8 cellular contexts compared by ENCODE assay signal in the genomic region with DNA sequence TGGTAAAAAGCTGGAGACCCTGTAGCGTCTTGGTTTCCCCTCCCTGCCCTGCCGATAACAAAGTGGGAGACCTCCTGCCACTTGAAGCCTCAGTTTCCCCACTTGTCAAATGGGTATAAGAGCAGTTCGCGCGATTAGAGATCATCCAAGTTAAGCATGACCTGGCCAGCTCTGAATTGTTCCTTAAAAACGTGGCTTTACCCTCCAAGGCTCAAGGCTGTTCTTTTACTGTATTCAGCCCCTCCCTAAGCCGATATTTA. TPM values are rescaled to one million over a fixed set of nuclear protein-coding genes. Genes with fewer than 3 reads are reported as not detected.
DNase-seq lines count a peak whose midpoint lies in the region; ATAC-seq, FAIRE-seq and TF ChIP-seq lines count a peak whose summit lies in the region.

No MANE protein-coding gene starts in this region.

- POLR2A ChIA-PET in CD8-positive, alpha-beta T cell (lab: Charles Lee) = interaction anchor here (0.7 to 3.0 kb wide), 8 partner anchors 10 to 73 kb away, joined by 3 to 32 read pairs (median 6); a partner anchor contains a TSS

- H3K4me3 ChIP-seq in CD8-positive, alpha-beta T cell (ENCODE audit: low read depth, low read length) = peak overlapping the region; percentile 85
- peak overlapping the region; percentile 60 for H3K4me3 ChIP-seq in MG63
- peak overlapping the region; percentile 89 for H3K4me3 ChIP-seq in bronchial epithelial cell (ENCODE audit: low read depth, low read length)

- no peaks in the 10 kb centered on the region for H3K9me3 ChIP-seq in CD8-positive, alpha-beta T cell (ENCODE audit: low read length)
- H3K9me3 ChIP-seq in MG63 = no peaks in the 10 kb centered on the region

- H3K27me3 ChIP-seq in CD8-positive, alpha-beta T cell (ENCODE audit: insufficient read depth, low read length) = no peaks in the 10 kb centered on the region
- H3K27me3 ChIP-seq in MG63 = no peaks in the 10 kb centered on the region
- H3K27me3 ChIP-seq in bronchial epithelial cell (ENCODE audit: control insufficient read depth, insufficient read depth, low read length) = no peaks in the 10 kb centered on the region

- peaks cover 4% of the 10 kb centered on the region for H3K36me3 ChIP-seq in CD8-positive, alpha-beta T cell (ENCODE audit: insufficient read depth, low read length)
- H3K36me3 ChIP-seq in MG63 (peaks cover 58% of the 10 kb centered on the region), bronchial epithelial cell (ENCODE audit: control insufficient read depth, insufficient read depth, low read length) (peaks cover 9% of the 10 kb centered on the region)

- in situ Hi-C loops in KBM-7 (cut with MboI; ENCODE audit: low pct_unique_long_range_greater_than_20kb, low sequenced_read_pairs) = no loop called here

- TF ChIP-seq CTCF in CD8-positive, alpha-beta T cell (IDR thresholded peaks at IDR 0.05) = no peak
- TF ChIP-seq CTCF in bronchial epithelial cell (IDR thresholded peaks at IDR 0.05; ENCODE audit: insufficient read depth, low read length, severe bottlenecking) = no peak

- peaks cover 37% of the 10 kb centered on the region for H3K4me1 Mint-ChIP-seq in CD8-positive, alpha-beta T cell (ENCODE audit: low read depth)
- H3K4me1 Mint-ChIP-seq in naive B cell = peaks cover 37 to 58% (median 50%) of the 10 kb centered on the region in 3 donors

- H3K4me1 ChIP-seq in CD8-positive, alpha-beta T cell (ENCODE audit: insufficient read depth, low read length) = peaks cover 28% of the 10 kb centered on the region

- peak overlapping the region; percentile 93 for H3K4me3 Mint-ChIP-seq in CD8-positive, alpha-beta T cell
- peak overlapping the region; percentile 85 to 98 (median 96) for H3K4me3 Mint-ChIP-seq in naive B cell

- DNase-seq in CD8-positive, alpha-beta T cell = no peak
- no peak for DNase-seq in MG63
- DNase-seq in bronchial epithelial cell (ENCODE audit: low read depth) = no peak
- no peak for DNase-seq in naive B cell
- no peak for DNase-seq in KBM-7
- DNase-seq in GM19240 (ENCODE audit: insufficient read length, low spot score) = no peak
- DNase-seq in NAMALWA (ENCODE audit: low spot score) = no peak
- DNase-seq in SHP77 treated with DMSO at 0.1 percent for 48 hours (lab: John Stamatoyannopoulos, UW) = no peak

- CTCF ChIA-PET in CD8-positive, alpha-beta T cell (lab: Charles Lee) = interaction anchor here (0.6 to 3.9 kb wide), 7 partner anchors 10 to 124 kb away, joined by 3 to 17 read pairs (median 4); a partner anchor contains a TSS

- no peak for ATAC-seq in CD8-positive, alpha-beta T cell
- ATAC-seq in naive B cell (ENCODE audit: low read depth in 2 of 2) = no peak

- intact Hi-C loops in CD8-positive, alpha-beta T cell (cut with DNase I, micrococcal nuclease) = loop anchor here in 1 of 2 experiments (2.0 to 5.0 kb wide), 3 partner anchors 51 to 561 kb away; a partner anchor contains a TSS

- H3K9me3 Mint-ChIP-seq in CD8-positive, alpha-beta T cell = no peaks in the 10 kb centered on the region
- H3K9me3 Mint-ChIP-seq in naive B cell = no peaks in the 10 kb centered on the region

- peaks cover 29% of the 10 kb centered on the region for H3K36me3 Mint-ChIP-seq in CD8-positive, alpha-beta T cell
- no peaks in the 10 kb centered on the region for H3K36me3 Mint-ChIP-seq in naive B cell

- FAIRE-seq in bronchial epithelial cell (lab: Jason Lieb, UNC) = no peak

- H3K27ac Mint-ChIP-seq in CD8-positive, alpha-beta T cell = peak overlapping the region; percentile 89
- peak overlapping the region in 5 of 6 donors; percentile 1 to 96 (median 91) for H3K27ac Mint-ChIP-seq in naive B cell

- H3K27me3 Mint-ChIP-seq in CD8-positive, alpha-beta T cell (ENCODE audit: low read depth) = no peaks in the 10 kb centered on the region
- H3K27me3 Mint-ChIP-seq in naive B cell = no peaks in the 10 kb centered on the region

- peak overlapping the region; percentile 2 for H3K27ac ChIP-seq in CD8-positive, alpha-beta T cell (ENCODE audit: low read depth, low read length)

RNA-seq across cellular contexts. Expression of a gene that starts 0.4 kb away (rescaled TPM):
- 10 to 100 TPM; 39.4 to 39.6 TPM for total RNA-seq in CD8-positive, alpha-beta T cell
- 83.5 and 84.5 TPM in 2 replicates for total RNA-seq in MG63 (2014; rRNA removed; shearing (Covaris generic); ENCODE audit: low replicate concordance)
- total RNA-seq in bronchial epithelial cell = 16.8 and 28.0 TPM in 2 replicates
- polyA plus RNA-seq in naive B cell (ENCODE audit: low read depth in 6 of 6) = 1 to 10 TPM in 5 of 6 donors, not detected in 1; 1.7 to 3.5 (median 2.7) TPM

RNA-seq across cellular contexts. Expression of a gene that starts 11.2 kb away (rescaled TPM):
- 100 to 1,000 TPM; 197 to 213 TPM for total RNA-seq in CD8-positive, alpha-beta T cell
- 816 and 999 TPM in 2 replicates for total RNA-seq in MG63 (2014; rRNA removed; shearing (Covaris generic); ENCODE audit: low replicate concordance)
- total RNA-seq in bronchial epithelial cell = 177 and 201 TPM in 2 replicates
- 100 to 1,000 TPM; 207 to 269 (median 230) TPM for polyA plus RNA-seq in naive B cell (ENCODE audit: low read depth in 6 of 6)

RNA-seq across cellular contexts. Expression of a gene that starts 14.0 kb away (rescaled TPM):
- total RNA-seq in CD8-positive, alpha-beta T cell = 10 to 100 TPM; 17.6 to 19.8 TPM
- total RNA-seq in MG63 (2014; rRNA removed; shearing (Covaris generic); ENCODE audit: low replicate concordance) = 273 and 316 TPM in 2 replicates
- 104 and 107 TPM in 2 replicates for total RNA-seq in bronchial epithelial cell
- 100 to 1,000 TPM in 1 of 6 donors, 10 to 100 TPM in 5; 46.3 to 105 (median 53.5) TPM for polyA plus RNA-seq in naive B cell (ENCODE audit: low read depth in 6 of 6)

RNA-seq across cellular contexts. Expression of a gene that starts 26.9 kb away (rescaled TPM):
- 1 to 10 TPM; 2.3 to 2.8 TPM for total RNA-seq in CD8-positive, alpha-beta T cell
- 31.3 and 46.1 TPM in 2 replicates for total RNA-seq in MG63 (2014; rRNA removed; shearing (Covaris generic); ENCODE audit: low replicate concordance)
- total RNA-seq in bronchial epithelial cell = 5.4 and 6.1 TPM in 2 replicates
- 1 to 10 TPM; 2.0 to 5.8 (median 4.9) TPM for polyA plus RNA-seq in naive B cell (ENCODE audit: low read depth in 6 of 6)

RNA-seq across cellular contexts. Expression of a gene that starts 28.3 kb away (rescaled TPM):
- total RNA-seq in CD8-positive, alpha-beta T cell = not detected
- total RNA-seq in MG63 (2014; rRNA removed; shearing (Covaris generic); ENCODE audit: low replicate concordance) = 0.30 TPM in 1 of 2 replicates, not detected in the other
- not detected in 2 replicates for total RNA-seq in bronchial epithelial cell
- polyA plus RNA-seq in naive B cell (ENCODE audit: low read depth in 6 of 6) = under 1 TPM in 1 of 6 donors, not detected in 5; 0.23 TPM
